Comparison of ENCODE assay signal across 9 cellular contexts in the genomic region with DNA sequence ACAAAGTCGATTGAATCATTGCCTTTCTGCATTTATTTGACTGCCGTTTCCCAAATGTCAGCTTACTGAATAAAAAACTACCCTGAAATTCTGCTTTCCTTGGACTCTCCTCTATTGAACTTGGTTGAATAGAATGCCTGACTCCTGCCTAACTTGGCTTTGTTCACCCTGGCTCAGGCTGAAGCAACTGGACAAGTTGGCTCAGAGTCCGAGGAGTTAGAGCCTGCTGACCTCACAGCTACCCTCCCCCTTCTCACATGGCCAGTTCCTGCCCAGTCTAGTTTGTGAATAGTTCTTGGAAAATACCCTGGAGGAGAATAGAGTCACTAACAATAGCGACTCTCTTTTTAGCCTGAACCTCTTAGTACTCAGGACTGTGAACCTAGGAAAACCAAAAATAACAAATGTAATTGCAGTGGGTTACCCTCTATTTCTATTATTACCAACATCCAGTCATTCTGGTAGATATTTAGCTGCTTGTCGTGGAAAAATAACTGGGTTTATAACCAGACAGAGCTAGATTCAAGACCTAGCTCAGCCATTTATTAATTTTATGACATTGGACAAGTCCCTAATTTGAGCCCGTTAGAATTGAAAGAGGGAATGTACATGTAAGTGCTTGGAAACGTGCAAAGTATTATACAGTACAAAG. TPM values are rescaled to one million over a fixed set of nuclear protein-coding genes. Genes with fewer than 3 reads are reported as not detected.
DNase-seq lines count a peak whose midpoint lies in the region; ATAC-seq and TF ChIP-seq lines count a peak whose summit lies in the region.
"Had no signal": no experiment of that assay in that cellular context is flagged by ENCODE, and none has a peak within 500 bp of the region (broad histone marks: within the 10 kb centered on the region; RNA-seq: fewer than 3 reads in every experiment).

No MANE protein-coding gene starts in this region.

- no peaks in the 10 kb centered on the region for H3K9me3 ChIP-seq in ascending aorta

- peaks cover 17% of the 10 kb centered on the region for H3K27me3 Mint-ChIP-seq in activated naive CD4-positive, alpha-beta T cell treated with anti-CD3 and anti-CD28 coated beads, Interleukin-2, amount 10 ng/mL, durations not matched to agents 7 days and 5 days

- intact Hi-C loops in ascending aorta (cut with DNase I) (loop anchor here (2.0 to 10.0 kb wide), 4 partner anchors 31 to 681 kb away; a partner anchor contains a TSS), head of caudate nucleus (cut with DNase I) (no loop called here)

- peak; percentile 87 for DNase-seq in AG08395 (ENCODE audit: low spot score)
- DNase-seq in ascending aorta (ENCODE audit: low spot score in 2 of 2) = peak; percentile 85 to 96
- DNase-seq in head of caudate nucleus = peak; percentile 7 to 88 (median 62)
- DNase-seq in omental fat pad (ENCODE audit: low spot score) = peak; percentile 48
- no peak for DNase-seq in LoVo (ENCODE audit: low spot score)
- no peak for DNase-seq in effector CD8-positive, alpha-beta T cell (lab: John Stamatoyannopoulos, UW)
- DNase-seq in activated naive CD4-positive, alpha-beta T cell treated with anti-CD3 and anti-CD28 coated beads, Interleukin-2, amount 10 ng/mL, durations not matched to agents 7 days and 5 days = no peak
- DNase-seq: T-helper 9 cell had no signal

- H3K4me1 ChIP-seq in ascending aorta = peaks cover 5 to 17% of the 10 kb centered on the region in 2 donors

- H3K9me3 Mint-ChIP-seq in activated naive CD4-positive, alpha-beta T cell treated with anti-CD3 and anti-CD28 coated beads, Interleukin-2, amount 10 ng/mL, durations not matched to agents 7 days and 5 days = no peaks in the 10 kb centered on the region

- no peak for TF ChIP-seq CTCF in ascending aorta (IDR thresholded peaks at IDR 0.05)
- no peak for TF ChIP-seq CTCF in omental fat pad (IDR thresholded peaks at IDR 0.05)

- H3K36me3 Mint-ChIP-seq in activated naive CD4-positive, alpha-beta T cell treated with anti-CD3 and anti-CD28 coated beads, Interleukin-2, amount 10 ng/mL, durations not matched to agents 7 days and 5 days = no peaks in the 10 kb centered on the region

- H3K27ac ChIP-seq in ascending aorta = peak overlapping the region; percentile 66 to 80

- ATAC-seq in omental fat pad (ENCODE audit: low FRiP score) (peak; percentile 98), GM21423 (IDR thresholded peaks at IDR 0.05; ENCODE audit: unreplicated experiment) (no peak)

- H3K4me1 Mint-ChIP-seq in activated naive CD4-positive, alpha-beta T cell treated with anti-CD3 and anti-CD28 coated beads, Interleukin-2, amount 10 ng/mL, durations not matched to agents 7 days and 5 days = no peaks in the 10 kb centered on the region

- H3K27me3 ChIP-seq in ascending aorta = no peaks in the 10 kb centered on the region

- H3K36me3 ChIP-seq in ascending aorta = no peaks in the 10 kb centered on the region

- CTCF ChIA-PET in activated naive CD4-positive, alpha-beta T cell treated with anti-CD3 and anti-CD28 coated beads, Interleukin-2, amount 10 ng/mL, durations not matched to agents 7 days and 5 days (lab: Charles Lee) = no interaction called here

- H3K4me3 ChIP-seq in ascending aorta = no peak overlapping the region

- no peak overlapping the region for H3K4me3 Mint-ChIP-seq in activated naive CD4-positive, alpha-beta T cell treated with anti-CD3 and anti-CD28 coated beads, Interleukin-2, amount 10 ng/mL, durations not matched to agents 7 days and 5 days

- no peak overlapping the region for H3K27ac Mint-ChIP-seq in activated naive CD4-positive, alpha-beta T cell treated with anti-CD3 and anti-CD28 coated beads, Interleukin-2, amount 10 ng/mL, durations not matched to agents 7 days and 5 days

RNA-seq across cellular contexts. Expression of a gene that starts 17.3 kb away (rescaled TPM):
- 4.2 TPM for total RNA-seq in ascending aorta
- 10 to 100 TPM; 16.8 to 21.6 (median 19.1) TPM for total RNA-seq in omental fat pad

Comparison
In these comparisons a context has a peak if more than half of its experiments do, and no peak if none do; other contexts are left out.
1. DNase-seq: peak in AG08395 (single experiment), ascending aorta (2 of 2), head of caudate nucleus (42 of 42) and omental fat pad (single experiment); none in LoVo (single experiment), effector CD8-positive, alpha-beta T cell (single experiment) and activated naive CD4-positive, alpha-beta T cell treated with anti-CD3 and anti-CD28 coated beads, Interleukin-2, amount 10 ng/mL, durations not matched to agents 7 days and 5 days (single experiment).